10 cellular contexts compared by ENCODE assay signal in genomic region chr19:2014081-2014693, GRCh38. TPM values are rescaled to one million over a fixed set of nuclear protein-coding genes. Genes with fewer than 3 reads are reported as not detected.
A peak's percentile ranks its signal among the peaks of the same experiment; 100 is the strongest.
DNase-seq lines count a peak whose midpoint lies in the region; ATAC-seq and TF ChIP-seq lines count a peak whose summit lies in the region.
"Had no signal": no experiment of that assay in that cellular context is flagged by ENCODE, and none has a peak within 500 bp of the region (broad histone marks: within the 10 kb centered on the region; RNA-seq: fewer than 3 reads in every experiment).

No MANE protein-coding gene starts in this region.

- no peak for TF ChIP-seq CTCF in Calu3 (IDR thresholded peaks at IDR 0.05; ENCODE audit: unreplicated experiment)
- TF ChIP-seq CTCF in Peyer's patch (IDR thresholded peaks at IDR 0.05): no peak
- TF ChIP-seq CTCF in prostate gland (IDR thresholded peaks at IDR 0.05): no peak
- TF ChIP-seq CTCF in lower leg skin (IDR thresholded peaks at IDR 0.05): no peak

- H3K9me3 ChIP-seq in Peyer's patch: no peaks in the 10 kb centered on the region
- no peaks in the 10 kb centered on the region for H3K9me3 ChIP-seq in esophagus (ENCODE audit: control insufficient read depth in 2 of 2, insufficient read depth in 1 of 2, low read depth in 1 of 2, low read length in 1 of 2)
- H3K9me3 ChIP-seq in prostate gland: no peaks in the 10 kb centered on the region

- H3K4me1 Mint-ChIP-seq in Calu3 (ENCODE audit: low read depth, unreplicated experiment): no peaks in the 10 kb centered on the region

- ATAC-seq in HG03439 (IDR thresholded peaks at IDR 0.05; ENCODE audit: unreplicated experiment): no peak

- no peak overlapping the region for H3K27ac Mint-ChIP-seq in Calu3 (ENCODE audit: unreplicated experiment)
- H3K27ac Mint-ChIP-seq: activated T-helper 1 cell treated with anti-CD3 and anti-CD28 coated beads, Interleukin-12 subunit alpha, Interleukin-12 subunit beta, Interleukin-2, Interleukin-4 antibody, amounts not matched to agents 30 ng/mL and 10 ng/mL and 1 ng/mL, durations not matched to agents 14 hours and 24 hours and 36 hours had no signal

- H3K27ac ChIP-seq in Peyer's patch: peak overlapping the region in 1 of 4 donors; percentile 83
- no peak overlapping the region for H3K27ac ChIP-seq in esophagus (ENCODE audit: low read depth in 2 of 2, low read length in 1 of 2)
- peak overlapping the region; percentile 49 to 67 for H3K27ac ChIP-seq in prostate gland

- no peak for TF ChIP-seq POLR2A in Peyer's patch (IDR thresholded peaks at IDR 0.05)
- TF ChIP-seq POLR2A in prostate gland (IDR thresholded peaks at IDR 0.05): no peak
- no peak for TF ChIP-seq POLR2A in lower leg skin (IDR thresholded peaks at IDR 0.05)

- H3K4me3 Mint-ChIP-seq in Calu3 (ENCODE audit: low read depth, unreplicated experiment): peak overlapping the region; percentile 70

- intact Hi-C loops in Calu3 (cut with micrococcal nuclease; ENCODE audit: unreplicated experiment): no loop called here
- intact Hi-C loops in prostate gland (cut with DNase I): no loop called here
- intact Hi-C loops in lower leg skin (cut with DNase I; ENCODE audit: low total_unique reads): no loop called here

- H3K4me1 ChIP-seq in Peyer's patch: peaks cover 0 to 29% (median 9%) of the 10 kb centered on the region in 4 donors
- H3K4me1 ChIP-seq in esophagus (ENCODE audit: control insufficient read depth in 2 of 2, insufficient read depth in 2 of 2, low read length in 1 of 2): peaks cover 0 to 2% of the 10 kb centered on the region in 2 donors
- no peaks in the 10 kb centered on the region for H3K4me1 ChIP-seq in prostate gland (replicated peaks)

- DNase-seq in Calu3: no peak
- no peak for DNase-seq in Peyer's patch
- no peak for DNase-seq in prostate gland (ENCODE audit: low spot score)
- DNase-seq in GM19240 (ENCODE audit: insufficient read length, low spot score): no peak
- DNase-seq in lower leg skin (ENCODE audit: low spot score in 2 of 2): no peak
- DNase-seq in NCI-H2107 (lab: John Stamatoyannopoulos, UW): no peak
- DNase-seq: NCI-H82 had no signal

- CTCF ChIA-PET in Calu3 (lab: Charles Lee): no interaction called here

- peaks cover 31% of the 10 kb centered on the region for H3K36me3 Mint-ChIP-seq in Calu3 (ENCODE audit: insufficient read depth, unreplicated experiment)

- no peaks in the 10 kb centered on the region for H3K27me3 ChIP-seq in Peyer's patch
- no peaks in the 10 kb centered on the region for H3K27me3 ChIP-seq in esophagus (ENCODE audit: control insufficient read depth in 1 of 2, insufficient read depth in 2 of 2, low read length in 2 of 2)
- H3K27me3 ChIP-seq in prostate gland (replicated peaks; ENCODE audit: insufficient read depth): no peaks in the 10 kb centered on the region

- no peaks in the 10 kb centered on the region for H3K9me3 Mint-ChIP-seq in Calu3 (ENCODE audit: low read depth, unreplicated experiment)
- H3K9me3 Mint-ChIP-seq: activated T-helper 1 cell treated with anti-CD3 and anti-CD28 coated beads, Interleukin-12 subunit alpha, Interleukin-12 subunit beta, Interleukin-2, Interleukin-4 antibody, amounts not matched to agents 30 ng/mL and 10 ng/mL and 1 ng/mL, durations not matched to agents 14 hours and 24 hours and 36 hours had no signal

- WGBS in esophagus, 2 donors: 73 to 79% methylated on average over 9 of the region's 9 CpGs
- WGBS in prostate gland: 67% methylated on average over 9 of the region's 9 CpGs
- WGBS in lower leg skin, 2 donors: 70 to 80% methylated on average over 9 of the region's 9 CpGs

- BruUV-seq in Calu3 (replicated peaks; lab: Mats Ljungman, UMichigan): no TSS peak

- H3K4me3 ChIP-seq in Peyer's patch (peak overlapping the region; percentile 55 to 95 (median 75)), esophagus (ENCODE audit: low read depth in 1 of 2, low read length in 2 of 2) (peak overlapping the region; percentile 76 to 79), prostate gland (peak overlapping the region; percentile 69), lower leg skin (ENCODE audit: low read depth, poor library complexity, severe bottlenecking) (no peak overlapping the region)

- no peaks in the 10 kb centered on the region for H3K27me3 Mint-ChIP-seq in Calu3 (ENCODE audit: unreplicated experiment)

- H3K36me3 ChIP-seq in Peyer's patch (no peaks in the 10 kb centered on the region), esophagus (ENCODE audit: control insufficient read depth in 2 of 2, insufficient read depth in 2 of 2, low read length in 1 of 2) (peaks cover 0 to 13% of the 10 kb centered on the region in 2 donors), prostate gland (no peaks in the 10 kb centered on the region)

RNA-seq across cellular contexts. Expression of gene BTBD2, which starts 1.3 kb away (rescaled TPM):
- total RNA-seq in Calu3 (2022) (65.3 and 72.3 TPM in 2 replicates), Peyer's patch (100 to 1,000 TPM in 1 of 4 donors, 10 to 100 TPM in 3; 57.8 to 114 (median 76.0) TPM), prostate gland (100 to 1,000 TPM; 116 to 136 TPM), lower leg skin (10 to 100 TPM; 85.0 to 99.3 (median 94.9) TPM)
- polyA plus RNA-seq in esophagus: 10 to 100 TPM; 40.0 to 48.9 TPM

RNA-seq across cellular contexts. Expression of gene MKNK2, which starts 36.9 kb away (rescaled TPM):
- total RNA-seq in Calu3 (2022) (96.0 and 99.7 TPM in 2 replicates), Peyer's patch (100 to 1,000 TPM; 119 to 253 (median 192) TPM), prostate gland (100 to 1,000 TPM; 141 to 189 TPM), lower leg skin (100 to 1,000 TPM; 224 to 367 (median 251) TPM)
- polyA plus RNA-seq in esophagus: 100 to 1,000 TPM; 167 to 244 TPM

Comparison
In these comparisons a context has a peak if more than half of its experiments do, and no peak if none do; other contexts are left out.
1. H3K27ac ChIP-seq: peak in prostate gland (2 of 2); none in esophagus (0 of 2).